Comparison of ENCODE assay signal across 8 cellular contexts in genomic region chr7:17369686-17370426, GRCh38.
A peak's percentile ranks its signal among the peaks of the same experiment; 100 is the strongest.
DNase-seq lines count a peak whose midpoint lies in the region; ATAC-seq and TF ChIP-seq lines count a peak whose summit lies in the region.

No MANE protein-coding gene starts in this region.

- peaks cover 0 to 8% (median 0%) of the 10 kb centered on the region in 11 experiments; a peak in 2 of 22 replicates for H3K9me3 ChIP-seq in BLaER1 treated with 17β-estradiol and CSF1 and Interleukin-3, amounts not matched to agents 10 nM and 100 nM (replicated peaks in 1 of 11)
- H3K9me3 ChIP-seq in neutrophil: no peaks in the 10 kb centered on the region

- H3K27me3 ChIP-seq in BLaER1 treated with 17β-estradiol and CSF1 and Interleukin-3, amounts not matched to agents 10 nM and 100 nM: no peaks in the 10 kb centered on the region
- no peaks in the 10 kb centered on the region for H3K27me3 ChIP-seq in neutrophil

- no peaks in the 10 kb centered on the region for H4K20me1 ChIP-seq in BLaER1 treated with 17β-estradiol and CSF1 and Interleukin-3, amounts not matched to agents 10 nM and 100 nM

- H3K4me2 ChIP-seq in BLaER1 treated with 17β-estradiol and CSF1 and Interleukin-3, amounts not matched to agents 10 nM and 100 nM: peak overlapping the region in 9 of 11 experiments; percentile 4 to 74 (median 66); a peak in 17 of 22 replicates

- peak overlapping the region in 10 of 11 experiments; percentile 11 to 84 (median 64); a peak in 18 of 22 replicates for H3K27ac ChIP-seq in BLaER1 treated with 17β-estradiol and CSF1 and Interleukin-3, amounts not matched to agents 10 nM and 100 nM
- H3K27ac ChIP-seq in neutrophil: peak overlapping the region; percentile 50

- no peaks in the 10 kb centered on the region for H3K36me3 ChIP-seq in BLaER1 treated with 17β-estradiol and CSF1 and Interleukin-3, amounts not matched to agents 10 nM and 100 nM
- H3K36me3 ChIP-seq in neutrophil: no peaks in the 10 kb centered on the region

- H3K4me3 ChIP-seq in BLaER1 treated with 17β-estradiol and CSF1 and Interleukin-3, amounts not matched to agents 10 nM and 100 nM: no peak overlapping the region
- no peak overlapping the region for H3K4me3 ChIP-seq in epithelial cell of esophagus (ENCODE audit: low read length)
- H3K4me3 ChIP-seq in neutrophil (ENCODE audit: low read depth in 1 of 2, low read length in 1 of 2): no peak overlapping the region

- ATAC-seq in GM18511 (IDR thresholded peaks at IDR 0.05; ENCODE audit: unreplicated experiment) (no peak), HG02970 (IDR thresholded peaks at IDR 0.05; ENCODE audit: low FRiP score, unreplicated experiment) (no peak)

- peak overlapping the region in 2 of 11 experiments; percentile 11 to 43; a peak in 3 of 22 replicates for H3K9ac ChIP-seq in BLaER1 treated with 17β-estradiol and CSF1 and Interleukin-3, amounts not matched to agents 10 nM and 100 nM

- H3K4me1 ChIP-seq in BLaER1 treated with 17β-estradiol and CSF1 and Interleukin-3, amounts not matched to agents 10 nM and 100 nM: peaks cover 0 to 41% (median 23%) of the 10 kb centered on the region in 10 experiments; a peak in 15 of 20 replicates
- peaks cover 7 to 13% of the 10 kb centered on the region in 2 experiments for H3K4me1 ChIP-seq in neutrophil (ENCODE audit: control insufficient read depth in 1 of 2, insufficient read depth in 1 of 2, low read depth in 1 of 2, low read length in 1 of 2)

- DNase-seq in NOMO-1 treated with DMSO at 0.1 percent for 48 hours (lab: John Stamatoyannopoulos, UW; ENCODE audit: unreplicated experiment): peak; percentile 94
- DNase-seq in epithelial cell of esophagus (ENCODE audit: low read depth): peak; percentile 93
- no peak for DNase-seq in GM10266 (ENCODE audit: extremely low spot score)
- DNase-seq in RKO (ENCODE audit: low spot score): no peak

- TF ChIP-seq CTCF in epithelial cell of esophagus (IDR thresholded peaks at IDR 0.05; ENCODE audit: insufficient read depth, low read depth, low read length, missing control alignments): no peak
- TF ChIP-seq CTCF in neutrophil (IDR thresholded peaks at IDR 0.05): no peak
- no peak for TF ChIP-seq CTCF in GM10266 (IDR thresholded peaks at IDR 0.05; ENCODE audit: control insufficient read depth, insufficient read depth, low read depth, missing control alignments)

Comparison
In these comparisons a context has a peak if more than half of its experiments do, and no peak if none do; other contexts are left out.
1. DNase-seq: peak in NOMO-1 treated with DMSO at 0.1 percent for 48 hours (single experiment) and epithelial cell of esophagus (single experiment); none in GM10266 (single experiment) and RKO (single experiment).